ENCODE assay signal across 8 cellular contexts in genomic region chr4:47383829-47384427, GRCh38.
A peak's percentile ranks its signal among the peaks of the same experiment; 100 is the strongest.
DNase-seq lines count a peak whose midpoint lies in the region; ATAC-seq, FAIRE-seq and TF ChIP-seq lines count a peak whose summit lies in the region.

No MANE protein-coding gene starts in this region.

- no peaks in the 10 kb centered on the region for H3K79me2 ChIP-seq in astrocyte (ENCODE audit: insufficient read depth, low read length)

- H2AFZ ChIP-seq in astrocyte (ENCODE audit: low read depth, low read length), result no peak overlapping the region

- H3K4me2 ChIP-seq in astrocyte (ENCODE audit: low read length), result no peak overlapping the region

- no peaks in the 10 kb centered on the region for H3K36me3 ChIP-seq in astrocyte (ENCODE audit: insufficient read depth, low read length)
- no peaks in the 10 kb centered on the region for H3K36me3 ChIP-seq in kidney epithelial cell (ENCODE audit: control insufficient read depth, insufficient read depth, low read length)

- H3K27me3 Mint-ChIP-seq in natural killer cell (ENCODE audit: low read depth in 2 of 2) (peaks cover 13 to 16% of the 10 kb centered on the region in 2 donors), astrocyte (ENCODE audit: low read depth, unreplicated experiment) (peaks cover 2% of the 10 kb centered on the region)
- H3K27me3 Mint-ChIP-seq in natural killer cell treated with Interleukin-12 subunit alpha and Interleukin-12 subunit beta and Interleukin-15 and Interleukin-18, amount 100 ng/mL, for 72 hours, result peaks cover 12 to 21% of the 10 kb centered on the region in 2 donors

- ATAC-seq in natural killer cell (peak in 1 of 3 donors; percentile 48), HG02642 (IDR thresholded peaks at IDR 0.05; ENCODE audit: poor library complexity, unreplicated experiment) (no peak), GM21717 (IDR thresholded peaks at IDR 0.05; ENCODE audit: unreplicated experiment) (no peak)
- ATAC-seq in natural killer cell treated with Interleukin-12 subunit alpha and Interleukin-12 subunit beta and Interleukin-15 and Interleukin-18, amount 100 ng/mL, for 72 hours, result no peak

- no peaks in the 10 kb centered on the region for H3K9me3 Mint-ChIP-seq in natural killer cell
- H3K9me3 Mint-ChIP-seq in natural killer cell treated with Interleukin-12 subunit alpha and Interleukin-12 subunit beta and Interleukin-15 and Interleukin-18, amount 100 ng/mL, for 72 hours, result no peaks in the 10 kb centered on the region
- H3K9me3 Mint-ChIP-seq in astrocyte (ENCODE audit: unreplicated experiment), result no peaks in the 10 kb centered on the region

- H3K4me3 Mint-ChIP-seq in natural killer cell (no peak overlapping the region), astrocyte (ENCODE audit: unreplicated experiment) (no peak overlapping the region)
- no peak overlapping the region for H3K4me3 Mint-ChIP-seq in natural killer cell treated with Interleukin-12 subunit alpha and Interleukin-12 subunit beta and Interleukin-15 and Interleukin-18, amount 100 ng/mL, for 72 hours

- H3K36me3 Mint-ChIP-seq in natural killer cell (no peaks in the 10 kb centered on the region), astrocyte (ENCODE audit: low read depth, unreplicated experiment) (no peaks in the 10 kb centered on the region)
- no peaks in the 10 kb centered on the region for H3K36me3 Mint-ChIP-seq in natural killer cell treated with Interleukin-12 subunit alpha and Interleukin-12 subunit beta and Interleukin-15 and Interleukin-18, amount 100 ng/mL, for 72 hours

- no peaks in the 10 kb centered on the region for H3K4me1 ChIP-seq in astrocyte (ENCODE audit: insufficient read depth, low read length)

- intact Hi-C loops in natural killer cell (cut with micrococcal nuclease), result loop anchor here (2.0 kb wide), 1 partner anchor 539 kb away; no protein-coding TSS in a partner anchor

- FAIRE-seq in astrocyte (lab: Jason Lieb, UNC), result no peak

- no peak for TF ChIP-seq POLR2A in NB4 (IDR thresholded peaks at IDR 0.05; ENCODE audit: extremely low read depth, insufficient read length)

- TF ChIP-seq CTCF in natural killer cell (IDR thresholded peaks at IDR 0.05) (peak; percentile 68), NB4 (IDR thresholded peaks at IDR 0.05; ENCODE audit: low read depth, low read length) (no peak), astrocyte (IDR thresholded peaks at IDR 0.05; ENCODE audit: insufficient read depth, low read depth, low read length) (peak; percentile 50), kidney epithelial cell (IDR thresholded peaks at IDR 0.05; ENCODE audit: insufficient read depth, low read length, poor library complexity, severe bottlenecking) (peak; percentile 40)

- H3K27ac ChIP-seq in astrocyte (ENCODE audit: low read depth, low read length), result no peak overlapping the region

- H3K4me3 ChIP-seq in NB4 (ENCODE audit: low read depth, low read length) (no peak overlapping the region), astrocyte (ENCODE audit: insufficient read depth, low read depth, low read length) (no peak overlapping the region), kidney epithelial cell (ENCODE audit: low read depth, low read length) (no peak overlapping the region)

- H3K27me3 ChIP-seq in astrocyte (ENCODE audit: insufficient read depth, low read length) (no peaks in the 10 kb centered on the region), kidney epithelial cell (ENCODE audit: control insufficient read depth, insufficient read depth, low read length) (no peaks in the 10 kb centered on the region)

- H3K27ac Mint-ChIP-seq in natural killer cell (no peak overlapping the region), astrocyte (ENCODE audit: unreplicated experiment) (no peak overlapping the region)
- H3K27ac Mint-ChIP-seq in natural killer cell treated with Interleukin-12 subunit alpha and Interleukin-12 subunit beta and Interleukin-15 and Interleukin-18, amount 100 ng/mL, for 72 hours, result no peak overlapping the region

- H3K9ac ChIP-seq in astrocyte (ENCODE audit: low read length), result no peak overlapping the region

- no peaks in the 10 kb centered on the region for H4K20me1 ChIP-seq in astrocyte (ENCODE audit: insufficient read depth, low read length)

- DNase-seq in natural killer cell (no peak), NB4 (ENCODE audit: low read depth) (peak; percentile 60), astrocyte (ENCODE audit: low read depth) (peak; percentile 18), kidney epithelial cell (ENCODE audit: low read depth) (peak; percentile 5), hypothalamus (lab: John Stamatoyannopoulos, UW) (no peak)
- DNase-seq in natural killer cell treated with Interleukin-12 subunit alpha and Interleukin-12 subunit beta and Interleukin-15 and Interleukin-18, amount 100 ng/mL, for 72 hours (ENCODE audit: low spot score), result no peak

- no peaks in the 10 kb centered on the region for H3K9me3 ChIP-seq in astrocyte (ENCODE audit: insufficient read depth, low read depth, low read length)

- H3K4me1 Mint-ChIP-seq in natural killer cell, result no peaks in the 10 kb centered on the region
- H3K4me1 Mint-ChIP-seq in natural killer cell treated with Interleukin-12 subunit alpha and Interleukin-12 subunit beta and Interleukin-15 and Interleukin-18, amount 100 ng/mL, for 72 hours (ENCODE audit: low read depth in 2 of 2), result no peaks in the 10 kb centered on the region
- peaks cover 5% of the 10 kb centered on the region for H3K4me1 Mint-ChIP-seq in astrocyte (ENCODE audit: low read depth, unreplicated experiment)

Comparison
In these comparisons a context has a peak if more than half of its experiments do, and no peak if none do; other contexts are left out.
1. DNase-seq: peak in NB4 (single experiment), astrocyte (single experiment) and kidney epithelial cell (single experiment); none in natural killer cell (single experiment), natural killer cell treated with Interleukin-12 subunit alpha and Interleukin-12 subunit beta and Interleukin-15 and Interleukin-18, amount 100 ng/mL, for 72 hours (single experiment) and hypothalamus (0 of 51).